Comparison of ENCODE assay signal across 9 cellular contexts in genomic region chr22:37229012-37229804, GRCh38. TPM values are rescaled to one million over a fixed set of nuclear protein-coding genes. Genes with fewer than 3 reads are reported as not detected.
DNase-seq lines count a peak whose midpoint lies in the region; ATAC-seq and TF ChIP-seq lines count a peak whose summit lies in the region.
"Had no signal": no experiment of that assay in that cellular context is flagged by ENCODE, and none has a peak within 500 bp of the region (broad histone marks: within the 10 kb centered on the region; RNA-seq: fewer than 3 reads in every experiment).

No MANE protein-coding gene starts in this region.

- H2BK120ac ChIP-seq in IMR-90 (ENCODE audit: low read depth, low read length) = peak overlapping the region; percentile 79

- H3K9ac ChIP-seq in BLaER1 (peak overlapping the region; percentile 58), IMR-90 (ENCODE audit: low read depth, low read length) (no peak overlapping the region)

- peak overlapping the region; percentile 64 for H2AFZ ChIP-seq in IMR-90 (replicated peaks; ENCODE audit: low read length, poor library complexity)

- peak overlapping the region; percentile 77 for H4K91ac ChIP-seq in IMR-90 (ENCODE audit: insufficient read depth, low read depth, low read length)

- POLR2A ChIA-PET in IMR-90 (lab: Charles Lee; ENCODE audit: unreplicated experiment) = no interaction called here

- H3K4me2 ChIP-seq in BLaER1 = peak overlapping the region; percentile 95
- H3K4me2 ChIP-seq in IMR-90 (ENCODE audit: low read depth, low read length) = no peak overlapping the region

- TF ChIP-seq RAD21 in IMR-90 (IDR thresholded peaks at IDR 0.05; ENCODE audit: low read length) = no peak

- BruUV-seq in IMR-90 (replicated peaks; lab: Mats Ljungman, UMichigan) = no TSS peak

- CTCF ChIA-PET in IMR-90 (lab: Yijun Ruan, JAX) = interaction anchor here (0.8 to 1.3 kb wide), 3 partner anchors 10 to 33 kb away, joined by 3 read pairs; no protein-coding TSS in a partner anchor

- H3K36me3 ChIP-seq in BLaER1 = peaks cover 67% of the 10 kb centered on the region
- H3K36me3 ChIP-seq in IMR-90 (ENCODE audit: control insufficient read depth, insufficient read depth, low read length) = no peaks in the 10 kb centered on the region

- DNase-seq in IMR-90 (peak; percentile 87), lung microvascular endothelial cell (ENCODE audit: low read depth in 2 of 2) (peak; percentile 61 to 78), NCI-H1417 (lab: John Stamatoyannopoulos, UW) (no peak), NCI-H1105 (lab: John Stamatoyannopoulos, UW) (no peak), pons (ENCODE audit: low spot score) (no peak), NCI-H446 (lab: John Stamatoyannopoulos, UW) (no peak)
- peak; percentile 58 for DNase-seq in activated naive CD8-positive, alpha-beta T cell treated with anti-CD3 and anti-CD28 coated beads for 36 hours

- peaks cover 87% of the 10 kb centered on the region for H3K4me1 ChIP-seq in BLaER1
- peaks cover 22% of the 10 kb centered on the region for H3K4me1 ChIP-seq in IMR-90 (ENCODE audit: control insufficient read depth, insufficient read depth, low read length)

- dilution Hi-C loops in IMR-90 (cut with HindIII; ENCODE audit: low sequenced_read_pairs, unreplicated experiment) = no loop called here

- H2BK20ac ChIP-seq in IMR-90 (ENCODE audit: low read depth, low read length) = peak overlapping the region; percentile 80

- H3K79me1 ChIP-seq in IMR-90 (ENCODE audit: low read depth in 1 of 2, low read length in 2 of 2) = peaks cover 0 to 7% of the 10 kb centered on the region in 2 experiments; a peak in 1 of 4 replicates

- H3K4me3 ChIP-seq in BLaER1 = peak overlapping the region; percentile 36
- no peak overlapping the region for H3K4me3 ChIP-seq in IMR-90 (ENCODE audit: insufficient read depth, low read depth, low read length)

- peak overlapping the region; percentile 37 for H3K14ac ChIP-seq in IMR-90 (replicated peaks; ENCODE audit: low read depth, low read length)

- peak overlapping the region; percentile 5 to 76; a peak in 2 of 4 replicates for H4K8ac ChIP-seq in IMR-90 (ENCODE audit: low read depth in 2 of 2, low read length in 2 of 2)

- ATAC-seq in IMR-90 (ENCODE audit: low read depth) = peak; percentile 80

- peaks cover 80% of the 10 kb centered on the region for H3K36me3 Mint-ChIP-seq in activated naive CD8-positive, alpha-beta T cell treated with anti-CD3 and anti-CD28 coated beads for 36 hours

- H3K27me3 Mint-ChIP-seq in activated naive CD8-positive, alpha-beta T cell treated with anti-CD3 and anti-CD28 coated beads for 36 hours = no peaks in the 10 kb centered on the region

- no peak for TF ChIP-seq CTCF in IMR-90 (conservative IDR thresholded peaks at IDR 0.05; ENCODE audit: low read depth, low read length)

- in situ Hi-C loops in IMR-90 (cut with MboI; ENCODE audit: low sequenced_read_pairs) = no loop called here

- peak overlapping the region; percentile 22; the same call in 1 of the 2 replicates for H3K56ac ChIP-seq in IMR-90 (ENCODE audit: extremely low read depth, insufficient read depth, low read length)

- peaks cover 2% of the 10 kb centered on the region for H3K9me3 Mint-ChIP-seq in activated naive CD8-positive, alpha-beta T cell treated with anti-CD3 and anti-CD28 coated beads for 36 hours

- H3K27ac Mint-ChIP-seq in activated naive CD8-positive, alpha-beta T cell treated with anti-CD3 and anti-CD28 coated beads for 36 hours = peak overlapping the region; percentile 95

- no peaks in the 10 kb centered on the region for H3K27me3 ChIP-seq in BLaER1
- no peaks in the 10 kb centered on the region for H3K27me3 ChIP-seq in IMR-90 (ENCODE audit: control insufficient read depth, insufficient read depth, low read length)

- peak overlapping the region; percentile 78 for H3K4me3 Mint-ChIP-seq in activated naive CD8-positive, alpha-beta T cell treated with anti-CD3 and anti-CD28 coated beads for 36 hours

- peak overlapping the region; percentile 7 for H3K23ac ChIP-seq in IMR-90 (ENCODE audit: low read depth, low read length)

- WGBS in IMR-90 (ENCODE audit: extremely low coverage in 2 of 2, insufficient read length in 1 of 2), 2 experiments = 14% methylated on average over 1 of the region's 7 CpGs; no CpG with 5 or more reads in 1 of the 2 experiments

- peak overlapping the region; percentile 49 for H4K5ac ChIP-seq in IMR-90 (ENCODE audit: low read depth, low read length)

- peak overlapping the region; percentile 90 for H3K4ac ChIP-seq in IMR-90 (ENCODE audit: low read depth, low read length)

- no peaks in the 10 kb centered on the region for H3K9me3 ChIP-seq in BLaER1
- no peaks in the 10 kb centered on the region for H3K9me3 ChIP-seq in IMR-90 (ENCODE audit: control insufficient read depth, insufficient read depth, low read length)

- peak overlapping the region; percentile 88 for H2AK5ac ChIP-seq in IMR-90 (ENCODE audit: low read depth, low read length)

- peak overlapping the region; percentile 35; the same call in 1 of the 2 replicates for H3K18ac ChIP-seq in IMR-90 (ENCODE audit: low read depth, low read length)

- H3K9me1 ChIP-seq in IMR-90 (ENCODE audit: insufficient read depth, low read length) = peaks cover 15% of the 10 kb centered on the region

- H4K20me1 ChIP-seq in BLaER1 (peaks cover 91% of the 10 kb centered on the region), IMR-90 (ENCODE audit: insufficient read depth, low read length) (peaks cover 7% of the 10 kb centered on the region)

- H2BK5ac ChIP-seq in IMR-90 (ENCODE audit: low read depth, low read length, poor library complexity, severe bottlenecking) = peak overlapping the region; percentile 71

- intact Hi-C loops in IMR-90 (cut with micrococcal nuclease) = no loop called here

- H2BK15ac ChIP-seq in IMR-90 (ENCODE audit: low read depth, low read length) = peak overlapping the region; percentile 77; the same call in 2 of the 3 replicates

- peak overlapping the region; percentile 88 for H2AK9ac ChIP-seq in IMR-90 (replicated peaks; ENCODE audit: low read depth, low read length, poor library complexity)

- peak overlapping the region; percentile 73 for H3K27ac ChIP-seq in BLaER1
- peak overlapping the region; percentile 15; the same call in 1 of the 2 replicates for H3K27ac ChIP-seq in IMR-90 (ENCODE audit: insufficient read depth, low read length)

- peaks cover 89% of the 10 kb centered on the region for H3K4me1 Mint-ChIP-seq in activated naive CD8-positive, alpha-beta T cell treated with anti-CD3 and anti-CD28 coated beads for 36 hours

- TF ChIP-seq POLR2A in IMR-90 (IDR thresholded peaks at IDR 0.05; ENCODE audit: low read depth, low read length) = no peak

TF ChIP-seq in IMR-90, 13 proteins besides CTCF, POLR2A, EP300 and RAD21 (continues in another document):
- TF ChIP-seq MAFK (IDR thresholded peaks at IDR 0.05; ENCODE audit: low read depth, low read length) (no peak), FOS (IDR thresholded peaks at IDR 0.05; ENCODE audit: low read depth, low read length) (peak; percentile 45), RFX5 (IDR thresholded peaks at IDR 0.05; ENCODE audit: low read depth, low read length) (no peak), BHLHE40 (IDR thresholded peaks at IDR 0.05; ENCODE audit: low read depth, low read length) (no peak), ELK1 (IDR thresholded peaks at IDR 0.05; ENCODE audit: borderline replicate concordance, low read depth, low read length) (no peak), USF2 (IDR thresholded peaks at IDR 0.05; ENCODE audit: low read depth, low read length) (no peak), CHD1 (IDR thresholded peaks at IDR 0.05; ENCODE audit: low read depth, low read length) (no peak), NFE2L2 (IDR thresholded peaks at IDR 0.05; ENCODE audit: low read depth, low read length) (no peak)

RNA-seq across cellular contexts. Expression of gene RAC2, which starts 14.9 kb away (rescaled TPM):
- total RNA-seq in IMR-90 (2012; rRNA removed) = 10.0 and 11.1 TPM in 2 replicates
- polyA plus RNA-seq in IMR-90 (2012; rRNA removed) = 72.3 and 77.1 TPM in 2 replicates
- polyA plus RNA-seq in IMR-90 (2012; cell fraction: cytosol; rRNA removed) = 56.9 and 106 TPM in 2 replicates
- polyA plus RNA-seq in IMR-90 (2012; cell fraction: nucleus; rRNA removed; ENCODE audit: low replicate concordance) = 33.8 and 79.6 TPM in 2 replicates
- 100 to 1,000 TPM; 518 to 528 TPM for total RNA-seq in activated naive CD8-positive, alpha-beta T cell treated with anti-CD3 and anti-CD28 coated beads for 36 hours
- 3.0 and 15.3 TPM in 2 replicates for total RNA-seq in lung microvascular endothelial cell

RNA-seq across cellular contexts. Expression of gene SSTR3, which starts 16.9 kb away (rescaled TPM):
- total RNA-seq in IMR-90 (2012; rRNA removed) (under 0.01 TPM in 2 replicates), lung microvascular endothelial cell (not detected in 2 replicates)
- 0.07 TPM in 2 replicates for polyA plus RNA-seq in IMR-90 (2012; rRNA removed)
- polyA plus RNA-seq in IMR-90 (2012; cell fraction: cytosol; rRNA removed) = 0.03 and 0.04 TPM in 2 replicates
- 0.09 and 0.16 TPM in 2 replicates for polyA plus RNA-seq in IMR-90 (2012; cell fraction: nucleus; rRNA removed; ENCODE audit: low replicate concordance)
- total RNA-seq in activated naive CD8-positive, alpha-beta T cell treated with anti-CD3 and anti-CD28 coated beads for 36 hours = 1 to 10 TPM; 7.1 to 7.4 TPM

RNA-seq across cellular contexts. Expression of gene C1QTNF6, which starts 41.2 kb away (rescaled TPM):
- 1.1 TPM in 2 replicates for total RNA-seq in IMR-90 (2012; rRNA removed)
- 10.0 and 10.9 TPM in 2 replicates for polyA plus RNA-seq in IMR-90 (2012; rRNA removed)
- polyA plus RNA-seq in IMR-90 (2012; cell fraction: cytosol; rRNA removed) = 3.1 and 9.8 TPM in 2 replicates
- 53.9 and 59.1 TPM in 2 replicates for polyA plus RNA-seq in IMR-90 (2012; cell fraction: nucleus; rRNA removed; ENCODE audit: low replicate concordance)
- total RNA-seq in activated naive CD8-positive, alpha-beta T cell treated with anti-CD3 and anti-CD28 coated beads for 36 hours = 1 to 10 TPM; 2.7 to 3.2 TPM
- total RNA-seq in lung microvascular endothelial cell = 0.99 and 4.6 TPM in 2 replicates

RNA-seq across cellular contexts. Expression of gene CYTH4, which starts 53.1 kb away (rescaled TPM):
- 0.28 and 0.36 TPM in 2 replicates for total RNA-seq in IMR-90 (2012; rRNA removed)
- polyA plus RNA-seq in IMR-90 (2012; rRNA removed) = 0.55 and 0.85 TPM in 2 replicates
- 0.38 TPM in 2 replicates for polyA plus RNA-seq in IMR-90 (2012; cell fraction: cytosol; rRNA removed)
- polyA plus RNA-seq in IMR-90 (2012; cell fraction: nucleus; rRNA removed; ENCODE audit: low replicate concordance) = 0.68 and 0.84 TPM in 2 replicates
- total RNA-seq in activated naive CD8-positive, alpha-beta T cell treated with anti-CD3 and anti-CD28 coated beads for 36 hours = 10 to 100 TPM; 16.6 to 17.3 TPM
- under 0.01 TPM in 1 of 2 replicates, not detected in the other for total RNA-seq in lung microvascular endothelial cell
- total RNA-seq: H1 had no signal

Comparison
In these comparisons a context has a peak if more than half of its experiments do, and no peak if none do; other contexts are left out.
1. DNase-seq: peak in IMR-90 (single experiment), activated naive CD8-positive, alpha-beta T cell treated with anti-CD3 and anti-CD28 coated beads for 36 hours (single experiment) and lung microvascular endothelial cell (2 of 2); none in NCI-H1417 (0 of 3), NCI-H1105 (single experiment), pons (single experiment) and NCI-H446 (0 of 2).
2. RNA of gene RAC2, which starts 14.9 kb away (total RNA-seq): 518 to 528 TPM in activated naive CD8-positive, alpha-beta T cell treated with anti-CD3 and anti-CD28 coated beads for 36 hours; 10.0 to 11.1 TPM in IMR-90 and 3.0 to 15.3 TPM in lung microvascular endothelial cell; every median in the first group is over 10 times any median in the second.